In genomic region chr1:1035291-1035931, GRCh38 we compare ENCODE assay signal across 20 cellular contexts. TPM values are rescaled to one million over a fixed set of nuclear protein-coding genes. Genes with fewer than 3 reads are reported as not detected.
DNase-seq lines count a peak whose midpoint lies in the region; ATAC-seq, FAIRE-seq and TF ChIP-seq lines count a peak whose summit lies in the region.
"Had no signal": no experiment of that assay in that cellular context is flagged by ENCODE, and none has a peak within 500 bp of the region (broad histone marks: within the 10 kb centered on the region; RNA-seq: fewer than 3 reads in every experiment).

No MANE protein-coding gene starts in this region.

- intact Hi-C loops in GM12878 (cut with micrococcal nuclease; ENCODE audit: unreplicated experiment), result no loop called here

- no peaks in the 10 kb centered on the region for H3K27me3 ChIP-seq in GM12878 (replicated peaks in 1 of 2; ENCODE audit: control insufficient read depth in 2 of 2, insufficient read depth in 2 of 2, low read length in 1 of 2)
- H3K27me3 ChIP-seq: SJSA1 had no signal

- no peak for ATAC-seq in stimulated activated naive CD8-positive, alpha-beta T cell treated with anti-CD3 and anti-CD28 coated beads, Interleukin-15, amount 100 ng/mL, for 72 hours
- ATAC-seq in stimulated activated naive CD8-positive, alpha-beta T cell treated with anti-CD3 and anti-CD28 coated beads, Interleukin-15, Interleukin-2, amounts not matched to agents 100 U/mL and 50 U/mL, for 24 hours, result no peak
- ATAC-seq in GM12878 (no peak), HG02970 (IDR thresholded peaks at IDR 0.05; ENCODE audit: low FRiP score, unreplicated experiment) (no peak)

- CTCF ChIA-PET in GM12878 (lab: Yijun Ruan, JAX), result no interaction called here

- H3K4me2 ChIP-seq in GM12878 (ENCODE audit: control insufficient read depth, insufficient read depth), result no peak overlapping the region

- H3K4me1 ChIP-seq in GM12878 (ENCODE audit: control insufficient read depth, insufficient read depth, low read length), result peaks cover 48% of the 10 kb centered on the region

- H3K4me3 Mint-ChIP-seq in stimulated activated naive CD8-positive, alpha-beta T cell treated with anti-CD3 and anti-CD28 coated beads, Interleukin-15, amount 100 ng/mL, for 72 hours, result peak overlapping the region; percentile 29 to 50
- H3K4me3 Mint-ChIP-seq in glutamatergic neuron (ENCODE audit: unreplicated experiment), result peak overlapping the region; percentile 85

- FAIRE-seq in GM12878 (lab: Jason Lieb, UNC), result no peak
- FAIRE-seq: A204.1, H54 had no signal

- no peak overlapping the region for H3K9ac ChIP-seq in GM12878 (ENCODE audit: control insufficient read depth, insufficient read depth, low read length)

- no peaks in the 10 kb centered on the region for H3K36me3 Mint-ChIP-seq in glutamatergic neuron (ENCODE audit: unreplicated experiment)

- H3K79me2 ChIP-seq in GM12878 (ENCODE audit: control insufficient read depth, insufficient read depth, low read length), result no peaks in the 10 kb centered on the region

- no peak overlapping the region for H3K4me3 ChIP-seq in GM12878
- H3K4me3 ChIP-seq: SJSA1 had no signal

- no peak overlapping the region for H3K27ac ChIP-seq in GM12878 (ENCODE audit: control insufficient read depth, insufficient read depth)
- H3K27ac ChIP-seq: C4-2B, SJSA1 had no signal

- no TSS peak for BruUV-seq in GM12878 (replicated peaks; lab: Mats Ljungman, UMichigan)

- SMC1A ChIA-PET in GM12878 (lab: Charles Lee; ENCODE audit: uncharacterized antibody, unreplicated experiment), result no interaction called here

- H3K9me3 ChIP-seq in GM12878 (replicated peaks; ENCODE audit: control insufficient read depth, insufficient read depth, low read length), result no peaks in the 10 kb centered on the region
- H3K9me3 ChIP-seq: SJSA1 had no signal

- TF ChIP-seq RAD21 in GM12878 (IDR thresholded peaks at IDR 0.05; ENCODE audit: insufficient read depth, low read depth, low read length), result no peak

- POLR2A ChIA-PET in GM12878 (lab: Charles Lee), result interaction anchor here (0.6 kb wide), 3 partner anchors 29 to 877 kb away, joined by 3 to 5 read pairs (median 4); no protein-coding TSS in a partner anchor

- RAD21 ChIA-PET in GM12878 (lab: Charles Lee; ENCODE audit: unreplicated experiment), result no interaction called here

- H3K27me3 Mint-ChIP-seq in stimulated activated naive CD8-positive, alpha-beta T cell treated with anti-CD3 and anti-CD28 coated beads, Interleukin-15, amount 100 ng/mL, for 72 hours, result peaks cover 43% of the 10 kb centered on the region
- H3K27me3 Mint-ChIP-seq in glutamatergic neuron (ENCODE audit: unreplicated experiment), result peaks cover 24% of the 10 kb centered on the region

- in situ Hi-C loops in GM12878 (cut with MboI), result no loop called here

- no peaks in the 10 kb centered on the region for H4K20me1 ChIP-seq in GM12878 (ENCODE audit: control insufficient read depth, insufficient read depth)

- H3K27ac Mint-ChIP-seq in stimulated activated naive CD8-positive, alpha-beta T cell treated with anti-CD3 and anti-CD28 coated beads, Interleukin-15, amount 100 ng/mL, for 72 hours, result no peak overlapping the region
- H3K27ac Mint-ChIP-seq in glutamatergic neuron (ENCODE audit: unreplicated experiment), result peak overlapping the region; percentile 84

- no peaks in the 10 kb centered on the region for H3K9me3 Mint-ChIP-seq in stimulated activated naive CD8-positive, alpha-beta T cell treated with anti-CD3 and anti-CD28 coated beads, Interleukin-15, amount 100 ng/mL, for 72 hours
- peaks cover 22% of the 10 kb centered on the region for H3K9me3 Mint-ChIP-seq in glutamatergic neuron (ENCODE audit: unreplicated experiment)

- H3K4me1 Mint-ChIP-seq in stimulated activated naive CD8-positive, alpha-beta T cell treated with anti-CD3 and anti-CD28 coated beads, Interleukin-15, amount 100 ng/mL, for 72 hours, result peaks cover 67% of the 10 kb centered on the region
- H3K4me1 Mint-ChIP-seq in glutamatergic neuron (ENCODE audit: low read depth, unreplicated experiment), result peaks cover 29% of the 10 kb centered on the region

- H3K36me3 ChIP-seq in GM12878 (ENCODE audit: control insufficient read depth in 2 of 2, insufficient read depth in 2 of 2, low read length in 1 of 2), result no peaks in the 10 kb centered on the region; a peak in 2 of 4 replicates

- TF ChIP-seq CTCF in GM12878 (IDR thresholded peaks at IDR 0.05 in 2 of 3, conservative IDR thresholded peaks at IDR 0.05 in 1 of 3; ENCODE audit: control insufficient read depth in 2 of 3, extremely low read depth in 1 of 3, insufficient read depth in 1 of 3, low read depth in 3 of 3, low read length in 3 of 3) (no peak), glutamatergic neuron (IDR thresholded peaks at IDR 0.05; ENCODE audit: partially characterized antibody, unreplicated experiment) (no peak)

- 88% methylated on average over 18 of the region's 18 CpGs for WGBS in GM12878 (ENCODE audit: insufficient coverage, insufficient replicate concordance, low lambda C conversion rate, missing lambda C conversion rate)

- H2AFZ ChIP-seq in GM12878 (ENCODE audit: control insufficient read depth, low read depth, low read length), result no peak overlapping the region

- TF ChIP-seq EP300 in GM12878 (IDR thresholded peaks at IDR 0.05; ENCODE audit: borderline replicate concordance in 1 of 2, control insufficient read depth in 1 of 2, low read depth in 2 of 2, low read length in 2 of 2), result no peak

- no peak for DNase-seq in stimulated activated naive CD8-positive, alpha-beta T cell treated with anti-CD3 and anti-CD28 coated beads, Interleukin-15, amount 100 ng/mL, for 72 hours
- DNase-seq in stimulated activated naive CD8-positive, alpha-beta T cell treated with anti-CD3 and anti-CD28 coated beads, Interleukin-15, Interleukin-2, amounts not matched to agents 100 U/mL and 50 U/mL, for 24 hours, result no peak
- DNase-seq in GM12878 (ENCODE audit: low read depth, low spot score) (no peak), glutamatergic neuron (no peak), middle frontal gyrus (ENCODE audit: extremely low spot score, low spot score) (no peak), activated gamma-delta T cell (lab: John Stamatoyannopoulos, UW) (no peak), dermis blood vessel endothelial cell (no peak)
- DNase-seq: DMS153, MV-4-11, NCI-H1417 treated with DMSO at 0.1 percent for 48 hours, NCI-H2029, NCI-H2171, NCI-H446, NCI-H69 had no signal

- no peak for TF ChIP-seq POLR2A in GM12878 (IDR thresholded peaks at IDR 0.05; ENCODE audit: low read depth, low read length)

RNA-seq across cellular contexts. Expression of gene AGRN, which starts 15.5 kb away (rescaled TPM):
- total RNA-seq in GM12878 (2013; cell fraction: nucleolus; rRNA removed), result 203 and 241 TPM in 2 replicates
- total RNA-seq in GM12878 (2014; rRNA removed) (10.0 and 11.0 TPM in 2 replicates), GM12878 (2014; rRNA removed; fragmentation: Illumina TruSeq; extraction: Trizol) (3.1 and 3.6 TPM in 2 replicates), GM12878 (2021) (40.4 and 41.8 TPM in 2 replicates), glutamatergic neuron (ENCODE audit: unreplicated experiment) (914 TPM), dermis blood vessel endothelial cell (102 and 117 TPM in 2 replicates)
- polyA plus RNA-seq in GM12878 (2011; ENCODE audit: low read depth), result 16.8 TPM
- polyA plus RNA-seq in GM12878 (2011; rRNA removed) (13.3 and 21.7 TPM in 2 replicates), GM12878 (2014; fragmentation: Illumina TruSeq; extraction: Trizol) (5.0 and 6.3 TPM in 2 replicates), GM12878 (2014; fragmentation: Nextera tagmentation; extraction: Ambion mirVana) (under 1 TPM; 0.02 TPM), GM12878 (2014; rRNA removed) (23.7 and 25.1 TPM in 2 replicates), GM12878 (2016; fragmentation: Nextera tagmentation; extraction: Ambion mirVana) (under 1 TPM; 0.95 to 0.96 TPM)
- 32.2 and 37.6 TPM in 2 replicates for polyA plus RNA-seq in GM12878 (2011; cell fraction: cytosol; rRNA removed)
- polyA plus RNA-seq in GM12878 (2011; cell fraction: nucleus; rRNA removed), result 468 and 475 TPM in 2 replicates
- polyA plus RNA-seq in GM12878 (2012), result 33.2 and 37.4 TPM in 2 replicates
- 27.1 and 40.5 TPM in 2 replicates for polyA minus RNA-seq in GM12878 (2011; rRNA and poly(A)+ RNA removed)
- polyA minus RNA-seq in GM12878 (2011; cell fraction: cytosol; rRNA and poly(A)+ RNA removed), result 25.4 and 29.5 TPM in 2 replicates
- 65.0 and 71.8 TPM in 2 replicates for polyA minus RNA-seq in GM12878 (2011; cell fraction: nucleus; rRNA and poly(A)+ RNA removed)

RNA-seq across cellular contexts. Expression of gene ISG15, which starts 22.1 kb away (rescaled TPM):
- total RNA-seq in GM12878 (2013; cell fraction: nucleolus; rRNA removed), result 7.8 and 8.2 TPM in 2 replicates
- total RNA-seq in GM12878 (2014; rRNA removed) (357 and 384 TPM in 2 replicates), GM12878 (2014; rRNA removed; fragmentation: Illumina TruSeq; extraction: Trizol) (72.7 and 74.1 TPM in 2 replicates), GM12878 (2021) (282 and 338 TPM in 2 replicates), glutamatergic neuron (ENCODE audit: unreplicated experiment) (18.4 TPM), dermis blood vessel endothelial cell (75.4 and 122 TPM in 2 replicates)
- 95.7 TPM for polyA plus RNA-seq in GM12878 (2011; ENCODE audit: low read depth)
- polyA plus RNA-seq in GM12878 (2011; rRNA removed) (108 and 314 TPM in 2 replicates), GM12878 (2014; fragmentation: Illumina TruSeq; extraction: Trizol) (1.3 and 7.8 TPM in 2 replicates), GM12878 (2014; fragmentation: Nextera tagmentation; extraction: Ambion mirVana) (100 to 1,000 TPM in 1 of 2 experiments, 10 to 100 TPM in 1; 68.9 to 126 TPM), GM12878 (2014; rRNA removed) (378 and 409 TPM in 2 replicates), GM12878 (2016; fragmentation: Nextera tagmentation; extraction: Ambion mirVana) (100 to 1,000 TPM; 266 to 307 TPM)
- 516 and 935 TPM in 2 replicates for polyA plus RNA-seq in GM12878 (2011; cell fraction: cytosol; rRNA removed)
- polyA plus RNA-seq in GM12878 (2011; cell fraction: nucleus; rRNA removed), result 365 and 403 TPM in 2 replicates
- polyA plus RNA-seq in GM12878 (2012), result 362 and 375 TPM in 2 replicates
- polyA minus RNA-seq in GM12878 (2011; rRNA and poly(A)+ RNA removed), result 73.1 and 231 TPM in 2 replicates
- 81.3 and 93.7 TPM in 2 replicates for polyA minus RNA-seq in GM12878 (2011; cell fraction: cytosol; rRNA and poly(A)+ RNA removed)
- polyA minus RNA-seq in GM12878 (2011; cell fraction: nucleus; rRNA and poly(A)+ RNA removed), result 59.8 and 76.6 TPM in 2 replicates

RNA-seq across cellular contexts. Expression of gene HES4, which starts 35.5 kb away (rescaled TPM):
- total RNA-seq in GM12878 (2013; cell fraction: nucleolus; rRNA removed), result 1.2 and 2.2 TPM in 2 replicates
- total RNA-seq in GM12878 (2014; rRNA removed) (0.73 and 0.76 TPM in 2 replicates), GM12878 (2014; rRNA removed; fragmentation: Illumina TruSeq; extraction: Trizol) (not detected in 2 replicates), GM12878 (2021) (0.97 and 1.2 TPM in 2 replicates), glutamatergic neuron (ENCODE audit: unreplicated experiment) (218 TPM), dermis blood vessel endothelial cell (49.6 and 76.9 TPM in 2 replicates)
- 0.45 TPM for polyA plus RNA-seq in GM12878 (2011; ENCODE audit: low read depth)
- polyA plus RNA-seq in GM12878 (2011; rRNA removed) (0.62 and 1.7 TPM in 2 replicates), GM12878 (2014; fragmentation: Illumina TruSeq; extraction: Trizol) (not detected in 2 replicates), GM12878 (2014; fragmentation: Nextera tagmentation; extraction: Ambion mirVana) (not detected), GM12878 (2014; rRNA removed) (0.75 and 0.85 TPM in 2 replicates), GM12878 (2016; fragmentation: Nextera tagmentation; extraction: Ambion mirVana) (under 1 TPM in 1 of 2 experiments, not detected in 1; 0.44 TPM)
- polyA plus RNA-seq in GM12878 (2011; cell fraction: cytosol; rRNA removed), result 5.7 and 9.0 TPM in 2 replicates
- 26.7 and 31.4 TPM in 2 replicates for polyA plus RNA-seq in GM12878 (2011; cell fraction: nucleus; rRNA removed)
- 0.47 and 2.2 TPM in 2 replicates for polyA plus RNA-seq in GM12878 (2012)
- 0.41 TPM in 1 of 2 replicates, not detected in the other for polyA minus RNA-seq in GM12878 (2011; rRNA and poly(A)+ RNA removed)
- 2.3 and 3.1 TPM in 2 replicates for polyA minus RNA-seq in GM12878 (2011; cell fraction: cytosol; rRNA and poly(A)+ RNA removed)
- 3.3 and 3.7 TPM in 2 replicates for polyA minus RNA-seq in GM12878 (2011; cell fraction: nucleus; rRNA and poly(A)+ RNA removed)
- total RNA-seq: OCI-LY7 had no signal

RNA-seq across cellular contexts. Expression of gene RNF223, which starts 38.7 kb away (rescaled TPM):
- 0.33 TPM in 1 of 2 replicates, not detected in the other for total RNA-seq in GM12878 (2013; cell fraction: nucleolus; rRNA removed)
- 0.06 TPM in 1 of 2 replicates, not detected in the other for total RNA-seq in GM12878 (2014; rRNA removed)
- not detected in 2 replicates for total RNA-seq in GM12878 (2014; rRNA removed; fragmentation: Illumina TruSeq; extraction: Trizol)
- not detected in 2 replicates for total RNA-seq in GM12878 (2021)
- not detected for polyA plus RNA-seq in GM12878 (2011; ENCODE audit: low read depth)
- not detected in 2 replicates for polyA plus RNA-seq in GM12878 (2011; rRNA removed)
- polyA plus RNA-seq in GM12878 (2011; cell fraction: cytosol; rRNA removed), result not detected in 2 replicates
- not detected in 2 replicates for polyA plus RNA-seq in GM12878 (2011; cell fraction: nucleus; rRNA removed)
- polyA plus RNA-seq in GM12878 (2012), result 0.11 and 0.21 TPM in 2 replicates
- polyA plus RNA-seq in GM12878 (2014; fragmentation: Illumina TruSeq; extraction: Trizol), result not detected in 2 replicates
- polyA plus RNA-seq in GM12878 (2014; fragmentation: Nextera tagmentation; extraction: Ambion mirVana), result not detected
- not detected in 2 replicates for polyA plus RNA-seq in GM12878 (2014; rRNA removed)
- not detected for polyA plus RNA-seq in GM12878 (2016; fragmentation: Nextera tagmentation; extraction: Ambion mirVana)
- polyA minus RNA-seq in GM12878 (2011; rRNA and poly(A)+ RNA removed), result not detected in 2 replicates
- not detected in 2 replicates for polyA minus RNA-seq in GM12878 (2011; cell fraction: cytosol; rRNA and poly(A)+ RNA removed)
- polyA minus RNA-seq in GM12878 (2011; cell fraction: nucleus; rRNA and poly(A)+ RNA removed), result not detected in 2 replicates
- not detected for total RNA-seq in glutamatergic neuron (ENCODE audit: unreplicated experiment)
- total RNA-seq in dermis blood vessel endothelial cell, result not detected in 2 replicates
- total RNA-seq: OCI-LY7, SJSA1 had no signal

RNA-seq across cellular contexts. Expression of gene PERM1, which starts 53.5 kb away (rescaled TPM):
- total RNA-seq in GM12878 (2013; cell fraction: nucleolus; rRNA removed), result not detected in 2 replicates
- total RNA-seq in GM12878 (2014; rRNA removed) (not detected in 2 replicates), GM12878 (2014; rRNA removed; fragmentation: Illumina TruSeq; extraction: Trizol) (not detected in 2 replicates), GM12878 (2021) (not detected in 2 replicates), glutamatergic neuron (ENCODE audit: unreplicated experiment) (0.32 TPM), dermis blood vessel endothelial cell (not detected in 2 replicates)
- not detected for polyA plus RNA-seq in GM12878 (2011; ENCODE audit: low read depth)
- polyA plus RNA-seq in GM12878 (2011; rRNA removed) (not detected in 2 replicates), GM12878 (2014; fragmentation: Illumina TruSeq; extraction: Trizol) (not detected in 2 replicates), GM12878 (2014; fragmentation: Nextera tagmentation; extraction: Ambion mirVana) (not detected), GM12878 (2014; rRNA removed) (not detected in 2 replicates), GM12878 (2016; fragmentation: Nextera tagmentation; extraction: Ambion mirVana) (not detected)
- polyA plus RNA-seq in GM12878 (2011; cell fraction: cytosol; rRNA removed), result 0.02 TPM in 1 of 2 replicates, not detected in the other
- polyA plus RNA-seq in GM12878 (2011; cell fraction: nucleus; rRNA removed), result not detected in 2 replicates
- 0.30 and 0.38 TPM in 2 replicates for polyA plus RNA-seq in GM12878 (2012)
- polyA minus RNA-seq in GM12878 (2011; rRNA and poly(A)+ RNA removed), result not detected in 2 replicates
- polyA minus RNA-seq in GM12878 (2011; cell fraction: cytosol; rRNA and poly(A)+ RNA removed), result not detected in 2 replicates
- polyA minus RNA-seq in GM12878 (2011; cell fraction: nucleus; rRNA and poly(A)+ RNA removed), result not detected in 2 replicates
- total RNA-seq: OCI-LY7 had no signal

Comparison
In these comparisons a context has a peak if more than half of its experiments do, and no peak if none do; other contexts are left out.
1. RNA of gene HES4, which starts 35.5 kb away (total RNA-seq): 218 TPM in glutamatergic neuron (single experiment) and 49.6 to 76.9 TPM in dermis blood vessel endothelial cell; 0.73 to 2.2 TPM in GM12878; every median in the first group is over 10 times any median in the second.